In the genomic region with DNA sequence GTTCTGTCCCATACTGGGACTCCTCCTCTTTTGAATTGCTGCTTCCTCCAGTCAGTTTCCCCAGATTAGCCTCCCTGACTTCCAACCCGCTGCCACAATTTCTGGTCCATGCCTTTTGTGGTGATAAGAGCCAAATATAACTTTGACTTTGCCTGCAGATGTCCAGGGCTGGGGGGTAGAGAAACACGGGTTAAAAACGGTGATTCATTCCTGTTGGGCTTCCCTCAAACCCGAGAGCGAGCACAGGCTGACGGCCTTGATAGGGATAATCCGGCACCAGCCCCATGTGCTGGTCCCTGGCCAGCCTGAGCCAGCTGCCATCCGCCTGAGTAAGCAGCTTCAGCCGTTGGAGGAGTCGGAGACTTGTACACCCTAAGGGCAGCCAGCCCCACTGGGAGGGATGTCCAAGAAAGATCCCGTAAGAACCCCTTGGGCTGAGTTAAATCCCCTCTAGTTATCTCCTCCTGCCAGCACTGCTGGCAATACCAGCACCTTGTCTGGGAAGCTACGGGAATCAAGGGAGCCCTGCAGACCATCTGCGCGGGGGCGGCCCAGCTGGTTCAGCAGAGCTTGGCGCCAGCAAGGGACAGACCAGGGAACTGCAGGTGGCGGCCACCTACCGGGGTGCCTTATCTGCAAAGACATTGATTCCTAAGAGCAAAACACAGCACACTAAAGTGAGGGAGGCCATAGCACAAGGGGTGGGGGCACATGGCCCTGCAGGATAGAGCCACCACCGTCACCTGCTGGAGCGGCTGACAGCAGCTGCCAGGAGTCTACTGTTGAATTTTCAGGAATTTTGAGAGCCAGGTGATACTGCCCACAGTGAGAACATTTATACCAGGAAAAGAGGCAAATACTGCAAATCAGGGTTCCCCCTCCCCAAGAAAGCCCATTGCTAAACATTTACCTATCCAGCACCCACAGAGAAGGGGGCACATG, we compare ENCODE assay signal across 8 cellular contexts. TPM values are rescaled to one million over a fixed set of nuclear protein-coding genes. Genes with fewer than 3 reads are reported as not detected.
A peak's percentile ranks its signal among the peaks of the same experiment; 100 is the strongest.
DNase-seq lines count a peak whose midpoint lies in the region; ATAC-seq and TF ChIP-seq lines count a peak whose summit lies in the region.

No MANE protein-coding gene starts in this region.

- TF ChIP-seq CTCF in DOHH2 (IDR thresholded peaks at IDR 0.05; ENCODE audit: low read depth, low read length, poor library complexity, severe bottlenecking) (peak; percentile 55), SK-N-SH (IDR thresholded peaks at IDR 0.05) (peak; percentile 56)

- POLR2A ChIA-PET in SK-N-SH (lab: Yijun Ruan, JAX): interaction anchor here (1.0 to 1.2 kb wide), 4 partner anchors 15 to 149 kb away, joined by 3 to 5 read pairs (median 4); a partner anchor contains a TSS

- 5% methylated on average over 10 of the region's 20 CpGs for WGBS in SK-N-SH (ENCODE audit: low lambda C conversion rate)

- DNase-seq in HuH-7 (ENCODE audit: low spot score): peak; percentile 81
- DNase-seq in SK-N-SH: peak; percentile 86

- TF ChIP-seq EP300 in SK-N-SH (IDR thresholded peaks at IDR 0.05; ENCODE audit: borderline replicate concordance in 1 of 2, low read depth in 1 of 2, low read length in 1 of 2): peak in 1 of 2 experiments; percentile 89; a peak in 2 of 4 replicates

- H3K9ac ChIP-seq in SK-N-SH: peak overlapping the region; percentile 61
- peak overlapping the region; percentile 93 for H3K9ac ChIP-seq in muscle layer of colon (ENCODE audit: low read length)

- H3K4me2 ChIP-seq in DOHH2 (ENCODE audit: low read length): peak overlapping the region; percentile 49
- H3K4me2 ChIP-seq in SK-N-SH: peak overlapping the region; percentile 71

- no peaks in the 10 kb centered on the region for H3F3A ChIP-seq in DOHH2 (ENCODE audit: control insufficient read depth, insufficient read depth)
- peaks cover 23% of the 10 kb centered on the region for H3F3A ChIP-seq in SK-N-SH (replicated peaks; ENCODE audit: insufficient read depth)

- H3K27ac ChIP-seq in DOHH2 (ENCODE audit: low read depth, low read length): no peak overlapping the region
- peak overlapping the region; percentile 94 for H3K27ac ChIP-seq in SK-N-SH (ENCODE audit: low read depth in 2 of 2, low read length in 1 of 2)
- H3K27ac ChIP-seq in muscle layer of colon (ENCODE audit: low read depth, low read length): peak overlapping the region; percentile 88

- CTCF ChIA-PET in SK-N-SH (lab: Yijun Ruan, JAX): interaction anchor here (0.6 to 2.2 kb wide), 20 partner anchors 9 to 234 kb away, joined by 3 to 13 read pairs (median 4); a partner anchor contains a TSS

- no peaks in the 10 kb centered on the region for H3K9me3 ChIP-seq in DOHH2 (ENCODE audit: control insufficient read depth, insufficient read depth, low read length)
- no peaks in the 10 kb centered on the region for H3K9me3 ChIP-seq in SK-N-SH
- no peaks in the 10 kb centered on the region for H3K9me3 ChIP-seq in muscle layer of colon (ENCODE audit: low read length)

- peak overlapping the region; percentile 57; the same call in 1 of the 2 replicates for H2AFZ ChIP-seq in SK-N-SH (ENCODE audit: low read depth)

- peak; percentile 40 for TF ChIP-seq RAD21 in SK-N-SH (IDR thresholded peaks at IDR 0.05; ENCODE audit: low read length)

- H3K27me3 ChIP-seq in DOHH2 (ENCODE audit: control insufficient read depth, low read length) (peaks cover 4% of the 10 kb centered on the region; the same call in 1 of the 2 replicates), SK-N-SH (ENCODE audit: insufficient read depth) (no peaks in the 10 kb centered on the region), muscle layer of colon (ENCODE audit: control insufficient read depth in 1 of 2, insufficient read depth in 2 of 2, low read length in 2 of 2) (no peaks in the 10 kb centered on the region)

- H3K36me3 ChIP-seq in DOHH2 (ENCODE audit: control insufficient read depth, low read length) (no peaks in the 10 kb centered on the region), SK-N-SH (replicated peaks in 1 of 2; ENCODE audit: control insufficient read depth in 1 of 2, insufficient read depth in 2 of 2, low read length in 1 of 2) (no peaks in the 10 kb centered on the region), muscle layer of colon (ENCODE audit: insufficient read depth, low read length) (peaks cover 24% of the 10 kb centered on the region)

- H3K4me1 ChIP-seq in DOHH2 (ENCODE audit: control insufficient read depth, low read length) (peaks cover 28% of the 10 kb centered on the region), SK-N-SH (ENCODE audit: control insufficient read depth in 1 of 2, insufficient read depth in 2 of 2, low read depth in 1 of 2, low read length in 1 of 2) (peaks cover 37 to 55% of the 10 kb centered on the region in 2 experiments), muscle layer of colon (ENCODE audit: insufficient read depth, low read length) (peaks cover 64% of the 10 kb centered on the region)

- H4K20me1 ChIP-seq in DOHH2 (ENCODE audit: control insufficient read depth, insufficient read depth, low read depth, low read length) (no peaks in the 10 kb centered on the region), SK-N-SH (ENCODE audit: insufficient read depth) (no peaks in the 10 kb centered on the region)

- no peak overlapping the region for H3K4me3 ChIP-seq in DOHH2 (ENCODE audit: low read length)
- H3K4me3 ChIP-seq in SK-N-SH (ENCODE audit: low read depth in 2 of 2, low read length in 1 of 2): peak overlapping the region in 1 of 2 experiments; percentile 17; a peak in 2 of 4 replicates
- peak overlapping the region in 1 of 2 donors; percentile 13 for H3K4me3 ChIP-seq in muscle layer of colon (ENCODE audit: low read depth in 1 of 2, low read length in 2 of 2)

- H3K9me2 ChIP-seq in DOHH2 (replicated peaks; ENCODE audit: control insufficient read depth, low read length): no peaks in the 10 kb centered on the region
- no peaks in the 10 kb centered on the region for H3K9me2 ChIP-seq in SK-N-SH

- no peaks in the 10 kb centered on the region for H3K79me2 ChIP-seq in DOHH2 (ENCODE audit: control insufficient read depth, low read length)
- H3K79me2 ChIP-seq in SK-N-SH (ENCODE audit: insufficient read depth): no peaks in the 10 kb centered on the region

- ATAC-seq in esophagus mucosa (peak; percentile 68), GM18520 (IDR thresholded peaks at IDR 0.05; ENCODE audit: unreplicated experiment) (no peak), GM19328 (IDR thresholded peaks at IDR 0.05; ENCODE audit: unreplicated experiment) (no peak), HG03378 (IDR thresholded peaks at IDR 0.05; ENCODE audit: unreplicated experiment) (no peak)

TF ChIP-seq in SK-N-SH, 30 proteins besides CTCF, POLR2A, EP300 and RAD21 (continues in another document):
- TF ChIP-seq MEF2A (IDR thresholded peaks at IDR 0.05; ENCODE audit: borderline replicate concordance, low read depth): peak; percentile 96
- TF ChIP-seq SIN3A (IDR thresholded peaks at IDR 0.05; ENCODE audit: borderline replicate concordance, low read depth, low read length): peak; percentile 89; the same call in 1 of the 2 replicates
- TF ChIP-seq, protein P1, sequence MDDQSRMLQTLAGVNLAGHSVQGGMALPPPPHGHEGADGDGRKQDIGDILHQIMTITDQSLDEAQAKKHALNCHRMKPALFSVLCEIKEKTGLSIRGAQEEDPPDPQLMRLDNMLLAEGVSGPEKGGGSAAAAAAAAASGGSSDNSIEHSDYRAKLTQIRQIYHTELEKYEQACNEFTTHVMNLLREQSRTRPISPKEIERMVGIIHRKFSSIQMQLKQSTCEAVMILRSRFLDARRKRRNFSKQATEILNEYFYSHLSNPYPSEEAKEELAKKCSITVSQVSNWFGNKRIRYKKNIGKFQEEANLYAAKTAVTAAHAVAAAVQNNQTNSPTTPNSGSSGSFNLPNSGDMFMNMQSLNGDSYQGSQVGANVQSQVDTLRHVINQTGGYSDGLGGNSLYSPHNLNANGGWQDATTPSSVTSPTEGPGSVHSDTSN (IDR thresholded peaks at IDR 0.05): peak; percentile 78
- TF ChIP-seq, protein P2, sequence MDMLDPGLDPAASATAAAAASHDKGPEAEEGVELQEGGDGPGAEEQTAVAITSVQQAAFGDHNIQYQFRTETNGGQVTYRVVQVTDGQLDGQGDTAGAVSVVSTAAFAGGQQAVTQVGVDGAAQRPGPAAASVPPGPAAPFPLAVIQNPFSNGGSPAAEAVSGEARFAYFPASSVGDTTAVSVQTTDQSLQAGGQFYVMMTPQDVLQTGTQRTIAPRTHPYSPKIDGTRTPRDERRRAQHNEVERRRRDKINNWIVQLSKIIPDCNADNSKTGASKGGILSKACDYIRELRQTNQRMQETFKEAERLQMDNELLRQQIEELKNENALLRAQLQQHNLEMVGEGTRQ (IDR thresholded peaks at IDR 0.05; ENCODE audit: borderline replicate concordance, low read depth, low read length): no peak
- TF ChIP-seq GABPA (IDR thresholded peaks at IDR 0.05; ENCODE audit: low read depth): no peak
- TF ChIP-seq FOXM1 (IDR thresholded peaks at IDR 0.05; ENCODE audit: low read depth): peak; percentile 78
- no peak for TF ChIP-seq SMC3 (IDR thresholded peaks at IDR 0.05; ENCODE audit: low read depth, low read length)
- peak; percentile 92 for TF ChIP-seq JUND (IDR thresholded peaks at IDR 0.05)
- no peak for TF ChIP-seq FOXJ3 (CRISPR knock-in tag; IDR thresholded peaks at IDR 0.05)

RNA-seq across cellular contexts. Expression of a gene that starts 18.1 kb away (rescaled TPM):
- polyA plus RNA-seq in SK-N-SH (2012; rRNA removed): 0.28 and 0.35 TPM in 2 replicates
- polyA plus RNA-seq in SK-N-SH (2012; cell fraction: cytosol; rRNA removed): 0.08 and 0.17 TPM in 2 replicates
- polyA plus RNA-seq in SK-N-SH (2012; cell fraction: nucleus; rRNA removed): 0.70 TPM in 2 replicates
- total RNA-seq in esophagus mucosa: 1.9 TPM

RNA-seq across cellular contexts. Expression of a gene that starts 46.8 kb away (rescaled TPM):
- 7.7 and 8.5 TPM in 2 replicates for polyA plus RNA-seq in SK-N-SH (2012; rRNA removed)
- 3.4 and 5.6 TPM in 2 replicates for polyA plus RNA-seq in SK-N-SH (2012; cell fraction: cytosol; rRNA removed)
- 17.6 and 23.7 TPM in 2 replicates for polyA plus RNA-seq in SK-N-SH (2012; cell fraction: nucleus; rRNA removed)
- total RNA-seq in esophagus mucosa: 24.7 TPM

RNA-seq across cellular contexts. Expression of a gene that starts 54.5 kb away (rescaled TPM):
- 56.1 and 56.2 TPM in 2 replicates for polyA plus RNA-seq in SK-N-SH (2012; rRNA removed)
- polyA plus RNA-seq in SK-N-SH (2012; cell fraction: cytosol; rRNA removed): 56.4 and 60.8 TPM in 2 replicates
- polyA plus RNA-seq in SK-N-SH (2012; cell fraction: nucleus; rRNA removed): 37.9 and 42.6 TPM in 2 replicates
- 68.1 TPM for total RNA-seq in esophagus mucosa
